ENCODE assay signal across 11 cellular contexts in genomic region chr4:159267023-159267939, GRCh38.
DNase-seq lines count a peak whose midpoint lies in the region; ATAC-seq and TF ChIP-seq lines count a peak whose summit lies in the region.
"Had no signal": no experiment of that assay in that cellular context is flagged by ENCODE, and none has a peak within 500 bp of the region (broad histone marks: within the 10 kb centered on the region; RNA-seq: fewer than 3 reads in every experiment).

No MANE protein-coding gene starts in this region.

- peak; percentile 10 for DNase-seq in NCI-H748 (lab: John Stamatoyannopoulos, UW; ENCODE audit: unreplicated experiment)
- DNase-seq in NCI-H748 treated with DMSO at 0.1 percent for 48 hours (lab: John Stamatoyannopoulos, UW) = no peak
- DNase-seq in astrocyte of the spinal cord (ENCODE audit: low read depth, low spot score) = peak; percentile 43
- DNase-seq in right lobe of liver = no peak
- no peak for DNase-seq in upper lobe of right lung
- DNase-seq: activated CD4-positive, alpha-beta memory T cell treated with anti-CD3 and anti-CD28 coated beads for 36 hours; GOT3; NCI-H2171 had no signal

- H3K4me3 ChIP-seq in astrocyte of the spinal cord (ENCODE audit: low read depth, low read length) = peak overlapping the region; percentile 30
- H3K4me3 ChIP-seq in right lobe of liver = peak overlapping the region; percentile 9 to 27 (median 18)
- peak overlapping the region; percentile 35 for H3K4me3 ChIP-seq in upper lobe of right lung

- WGBS in right lobe of liver (ENCODE audit: insufficient coverage, low coverage, low lambda C conversion rate, missing lambda C conversion rate) = 35% methylated on average over 5 of the region's 5 CpGs

- intact Hi-C loops in right lobe of liver (cut with DNase I) = no loop called here
- intact Hi-C loops in upper lobe of right lung (cut with DNase I) = no loop called here

- H3K36me3 ChIP-seq in right lobe of liver (no peaks in the 10 kb centered on the region), upper lobe of right lung (no peaks in the 10 kb centered on the region)

- H3K27me3 ChIP-seq in right lobe of liver (no peaks in the 10 kb centered on the region), upper lobe of right lung (no peaks in the 10 kb centered on the region)

- H3K27ac ChIP-seq in right lobe of liver (peak overlapping the region; percentile 2 to 54 (median 25)), upper lobe of right lung (peak overlapping the region; percentile 55)

- in situ Hi-C loops in astrocyte of the spinal cord (cut with HindIII; ENCODE audit: low sequenced_read_pairs) = no loop called here

- TF ChIP-seq POLR2A in right lobe of liver (IDR thresholded peaks at IDR 0.05) = peak; percentile 45

- H3K4me1 ChIP-seq in right lobe of liver (peaks cover 0 to 12% (median 4%) of the 10 kb centered on the region in 4 donors), upper lobe of right lung (peaks cover 22% of the 10 kb centered on the region)

- TF ChIP-seq CTCF in astrocyte of the spinal cord (IDR thresholded peaks at IDR 0.05; ENCODE audit: low read depth, low read length) = no peak
- no peak for TF ChIP-seq CTCF in right lobe of liver (IDR thresholded peaks at IDR 0.05)
- TF ChIP-seq CTCF in upper lobe of right lung (IDR thresholded peaks at IDR 0.05) = no peak

- H3K9me3 ChIP-seq in right lobe of liver = no peaks in the 10 kb centered on the region
- H3K9me3 ChIP-seq in upper lobe of right lung = no peaks in the 10 kb centered on the region

- ATAC-seq in right lobe of liver (peak; percentile 72 to 78 (median 76)), upper lobe of right lung (peak; percentile 77), HG03039 (IDR thresholded peaks at IDR 0.05; ENCODE audit: unreplicated experiment) (no peak), HG03108 (IDR thresholded peaks at IDR 0.05; ENCODE audit: unreplicated experiment) (no peak), HG03097 (IDR thresholded peaks at IDR 0.05; ENCODE audit: low FRiP score, unreplicated experiment) (no peak)

Comparison
In these comparisons a context has a peak if more than half of its experiments do, and no peak if none do; other contexts are left out.
1. DNase-seq: peak in NCI-H748 (single experiment) and astrocyte of the spinal cord (single experiment); none in NCI-H748 treated with DMSO at 0.1 percent for 48 hours (single experiment), right lobe of liver (0 of 3) and upper lobe of right lung (single experiment).
2. ATAC-seq: peak in right lobe of liver (4 of 4) and upper lobe of right lung (single experiment); none in HG03039 (single experiment), HG03108 (single experiment) and HG03097 (single experiment).
3. Peak in every context shown above with its lines, with median percentiles within 50 percentile points of each other: H3K4me3 ChIP-seq.